ENCODE assay signal across 20 cellular contexts in genomic region chr2:60505861-60506260, GRCh38.
DNase-seq lines count a peak whose midpoint lies in the region; ATAC-seq and TF ChIP-seq lines count a peak whose summit lies in the region.
"Had no signal": no experiment of that assay in that cellular context is flagged by ENCODE, and none has a peak within 500 bp of the region (broad histone marks: within the 10 kb centered on the region; RNA-seq: fewer than 3 reads in every experiment).

No MANE protein-coding gene starts in this region.

- H3K36me3 ChIP-seq in neutrophil, result no peaks in the 10 kb centered on the region
- H3K36me3 ChIP-seq: pancreas had no signal

- peak overlapping the region; percentile 17 for H3K27ac ChIP-seq in angular gyrus (ENCODE audit: low read depth, low read length)
- peak overlapping the region; percentile 88 for H3K27ac ChIP-seq in neutrophil
- H3K27ac ChIP-seq: C4-2B, pancreas, PC-9 had no signal

- in situ Hi-C loops in ACHN (cut with HindIII; ENCODE audit: low pct_ligation_motif_present, low pct_unique_long_range_greater_than_20kb, low sequenced_read_pairs), result no loop called here

- peak; percentile 45 for ATAC-seq in GM18505 (IDR thresholded peaks at IDR 0.05; ENCODE audit: unreplicated experiment)
- ATAC-seq in GM21390 (IDR thresholded peaks at IDR 0.05; ENCODE audit: unreplicated experiment), result peak; percentile 44
- ATAC-seq in GM21723 (IDR thresholded peaks at IDR 0.05; ENCODE audit: unreplicated experiment), result no peak

- H3K4me3 ChIP-seq in neutrophil (ENCODE audit: low read depth in 1 of 2, low read length in 1 of 2), result no peak overlapping the region
- H3K4me3 ChIP-seq: pancreas, PC-9, skin epidermis had no signal

- peaks cover 67 to 75% of the 10 kb centered on the region in 2 experiments for H3K4me1 ChIP-seq in neutrophil (ENCODE audit: control insufficient read depth in 1 of 2, insufficient read depth in 1 of 2, low read depth in 1 of 2, low read length in 1 of 2)

- no peaks in the 10 kb centered on the region for H3K9me3 ChIP-seq in neutrophil
- H3K9me3 ChIP-seq: pancreas had no signal

- no peak for TF ChIP-seq POLR2A in GM18505 (IDR thresholded peaks at IDR 0.05; ENCODE audit: borderline replicate concordance, extremely low read depth, insufficient read depth, insufficient read length)

- no peaks in the 10 kb centered on the region for H3K27me3 ChIP-seq in neutrophil
- H3K27me3 ChIP-seq: pancreas had no signal

- no peak for TF ChIP-seq CTCF in neutrophil (IDR thresholded peaks at IDR 0.05)

- DNase-seq in ACHN (no peak), NCI-H510A (lab: John Stamatoyannopoulos, UW) (no peak)
- DNase-seq: activated effector memory CD4-positive, alpha-beta T cell treated with Interleukin-2 at 50 U/mL for 16 hours; amniotic stem cell; DMS153; foreskin fibroblast; IMR-90; NCI-H524 treated with DMSO at 0.1 percent for 48 hours; pancreas; PC-9; stimulated activated CD4-positive, alpha-beta T cell treated with anti-CD3 and anti-CD28 coated beads, Interleukin-4, amount 100 ng/mL, for 4 hours; stimulated activated CD8-positive, alpha-beta memory T cell treated with anti-CD3 and anti-CD28 coated beads, Interleukin-4, amount 100 ng/mL, for 48 hours; T-helper 9 cell had no signal
